ENCODE assay signal across 12 cellular contexts in genomic region chr4:129094347-129094746, GRCh38. TPM values are rescaled to one million over a fixed set of nuclear protein-coding genes. Genes with fewer than 3 reads are reported as not detected.
DNase-seq lines count a peak whose midpoint lies in the region; ATAC-seq and TF ChIP-seq lines count a peak whose summit lies in the region.
"Had no signal": no experiment of that assay in that cellular context is flagged by ENCODE, and none has a peak within 500 bp of the region (broad histone marks: within the 10 kb centered on the region; RNA-seq: fewer than 3 reads in every experiment).

No MANE protein-coding gene starts in this region.

- no peaks in the 10 kb centered on the region for H3K27me3 Mint-ChIP-seq in MCF 10A (ENCODE audit: insufficient read depth, unreplicated experiment)
- H3K27me3 Mint-ChIP-seq in naive thymus-derived CD8-positive, alpha-beta T cell = no peaks in the 10 kb centered on the region

- H3K36me3 ChIP-seq in breast epithelium (no peaks in the 10 kb centered on the region), thoracic aorta (no peaks in the 10 kb centered on the region)

- H3K9me3 ChIP-seq in breast epithelium = no peaks in the 10 kb centered on the region
- H3K9me3 ChIP-seq in thoracic aorta = no peaks in the 10 kb centered on the region
- H3K9me3 ChIP-seq: mucosa of descending colon had no signal

- H3K27me3 ChIP-seq in breast epithelium (no peaks in the 10 kb centered on the region), thoracic aorta (replicated peaks; ENCODE audit: insufficient read depth) (no peaks in the 10 kb centered on the region)

- H3K27ac Mint-ChIP-seq in MCF 10A (ENCODE audit: low read depth, unreplicated experiment) = no peak overlapping the region
- H3K27ac Mint-ChIP-seq in naive thymus-derived CD8-positive, alpha-beta T cell = peak overlapping the region in 4 of 10 donors; percentile 7 to 75 (median 42)

- no peak for TF ChIP-seq CTCF in breast epithelium (IDR thresholded peaks at IDR 0.05)
- TF ChIP-seq CTCF in MCF 10A (IDR thresholded peaks at IDR 0.05; ENCODE audit: unreplicated experiment) = no peak
- no peak for TF ChIP-seq CTCF in fibroblast of villous mesenchyme (IDR thresholded peaks at IDR 0.05; ENCODE audit: insufficient read depth, low read depth, low read length)
- no peak for TF ChIP-seq CTCF in thoracic aorta (IDR thresholded peaks at IDR 0.05)

- H3K4me1 ChIP-seq in breast epithelium = peaks cover 0 to 4% of the 10 kb centered on the region in 2 donors
- H3K4me1 ChIP-seq in thoracic aorta (ENCODE audit: control insufficient read depth in 1 of 2, low read depth in 2 of 2) = peaks cover 6 to 32% of the 10 kb centered on the region in 2 donors

- no peaks in the 10 kb centered on the region for H3K36me3 Mint-ChIP-seq in MCF 10A (ENCODE audit: insufficient read depth, unreplicated experiment)
- no peaks in the 10 kb centered on the region for H3K36me3 Mint-ChIP-seq in naive thymus-derived CD8-positive, alpha-beta T cell

- ATAC-seq in thoracic aorta (ENCODE audit: insufficient number of reproducible peaks, low FRiP score, low read depth) = no peak
- ATAC-seq in naive thymus-derived CD8-positive, alpha-beta T cell = no peak

- BruUV-seq in MCF 10A (replicated peaks; lab: Mats Ljungman, UMichigan) = no TSS peak

- H3K27ac ChIP-seq in breast epithelium (peak overlapping the region in 1 of 2 donors; percentile 95), thoracic aorta (peak overlapping the region in 1 of 2 donors; percentile 95)

- DNase-seq in breast epithelium (ENCODE audit: low spot score in 2 of 2) (no peak), MCF 10A (ENCODE audit: unreplicated experiment) (no peak), RKO (ENCODE audit: low spot score) (peak; percentile 53), fibroblast of villous mesenchyme (ENCODE audit: low read depth) (no peak), thoracic aorta (ENCODE audit: low spot score) (no peak), nucleus accumbens (lab: John Stamatoyannopoulos, UW) (no peak)
- DNase-seq in naive thymus-derived CD8-positive, alpha-beta T cell = no peak
- DNase-seq in effector CD4-positive, alpha-beta T cell = no peak
- DNase-seq: activated effector memory CD4-positive, alpha-beta T cell treated with anti-CD3 and anti-CD28 coated beads, Interleukin-2, amount 50 U/mL, for 16 hours; DMS79; mucosa of descending colon; NCI-H1417 had no signal

- intact Hi-C loops in breast epithelium (cut with DNase I; ENCODE audit: low total_unique reads) (no loop called here), MCF 10A (cut with micrococcal nuclease) (loop anchor here (5.0 kb wide), 2 partner anchors 227 to 282 kb away; no protein-coding TSS in a partner anchor)

- POLR2A ChIA-PET in MCF 10A (lab: Yijun Ruan, JAX) = interaction anchor here (0.8 to 2.4 kb wide), 7 partner anchors 9 to 808 kb away, joined by 4 to 9 read pairs (median 5); no protein-coding TSS in a partner anchor
- POLR2A ChIA-PET in naive thymus-derived CD8-positive, alpha-beta T cell (lab: Charles Lee) = interaction anchor here (1.1 kb wide), 1 partner anchor 1033 kb away, joined by 3 read pairs; the partner anchor contains the start of gene LARP1B

- no peak overlapping the region for H3K4me3 Mint-ChIP-seq in MCF 10A (ENCODE audit: unreplicated experiment)
- peak overlapping the region in 5 of 10 donors; percentile 25 to 64 (median 38) for H3K4me3 Mint-ChIP-seq in naive thymus-derived CD8-positive, alpha-beta T cell

- H3K9me3 Mint-ChIP-seq in MCF 10A (ENCODE audit: unreplicated experiment) = no peaks in the 10 kb centered on the region
- no peaks in the 10 kb centered on the region for H3K9me3 Mint-ChIP-seq in naive thymus-derived CD8-positive, alpha-beta T cell

- H3K4me3 ChIP-seq in breast epithelium = peak overlapping the region in 2 of 3 donors; percentile 79 to 98
- peak overlapping the region; percentile 92 for H3K4me3 ChIP-seq in fibroblast of villous mesenchyme (ENCODE audit: low read depth, low read length)
- peak overlapping the region; percentile 79 for H3K4me3 ChIP-seq in thoracic aorta
- H3K4me3 ChIP-seq: mucosa of descending colon had no signal

- no peak for TF ChIP-seq POLR2A in breast epithelium (IDR thresholded peaks at IDR 0.05)

- CTCF ChIA-PET in MCF 10A (lab: Yijun Ruan, JAX) = interaction anchor here (0.6 to 2.1 kb wide), 5 partner anchors 51 to 663 kb away, joined by 3 to 10 read pairs (median 4); no protein-coding TSS in a partner anchor

- peaks cover 13% of the 10 kb centered on the region for H3K4me1 Mint-ChIP-seq in MCF 10A (ENCODE audit: insufficient read depth, unreplicated experiment)
- peaks cover 11 to 49% (median 28%) of the 10 kb centered on the region in 4 donors for H3K4me1 Mint-ChIP-seq in naive thymus-derived CD8-positive, alpha-beta T cell

RNA-seq across cellular contexts. Expression of gene SCLT1, which starts 1.0 kb away (rescaled TPM):
- total RNA-seq in breast epithelium = 10 to 100 TPM; 11.5 to 23.6 (median 18.7) TPM
- 16.2 and 20.7 TPM in 2 replicates for total RNA-seq in MCF 10A (2022)
- total RNA-seq in fibroblast of villous mesenchyme = 19.3 and 28.1 TPM in 2 replicates
- total RNA-seq in thoracic aorta = 10 to 100 TPM in 1 of 2 donors, 1 to 10 TPM in 1; 9.5 to 14.0 TPM
- total RNA-seq in naive thymus-derived CD8-positive, alpha-beta T cell = 10 to 100 TPM; 20.7 to 22.1 TPM
- 1 to 10 TPM; 5.3 to 7.2 (median 6.2) TPM for polyA plus RNA-seq in naive thymus-derived CD8-positive, alpha-beta T cell

RNA-seq across cellular contexts. Expression of gene C4orf33, which starts 1.6 kb away (rescaled TPM):
- total RNA-seq in breast epithelium = 10 to 100 TPM; 11.1 to 29.3 (median 12.0) TPM
- 7.4 and 10.5 TPM in 2 replicates for total RNA-seq in MCF 10A (2022)
- total RNA-seq in fibroblast of villous mesenchyme = 9.7 and 11.2 TPM in 2 replicates
- total RNA-seq in thoracic aorta = 1 to 10 TPM; 2.2 to 4.9 TPM
- total RNA-seq in naive thymus-derived CD8-positive, alpha-beta T cell = 1 to 10 TPM; 4.9 to 6.9 TPM
- polyA plus RNA-seq in naive thymus-derived CD8-positive, alpha-beta T cell = 10 to 100 TPM in 1 of 3 donors, 1 to 10 TPM in 2; 7.5 to 11.8 (median 9.3) TPM
